In the genomic region with DNA sequence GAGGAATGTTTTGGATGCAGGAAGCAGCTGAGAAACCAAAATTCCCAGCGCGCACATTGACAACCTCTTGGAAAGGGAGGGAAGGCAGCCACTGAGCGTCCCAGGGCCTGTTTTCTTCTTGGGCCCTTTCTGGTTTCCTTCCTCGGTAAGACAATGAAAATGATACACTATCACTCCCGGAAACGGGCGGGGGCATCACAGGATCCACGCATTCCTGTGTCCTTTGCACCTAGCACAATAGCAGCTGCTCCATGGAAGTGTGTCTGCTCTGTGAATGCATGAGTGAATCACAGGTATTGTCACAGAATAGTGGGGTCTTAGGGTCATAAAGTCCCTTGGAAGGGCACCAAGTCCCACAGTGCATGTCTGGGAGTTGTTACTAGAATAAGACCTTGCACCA, we compare ENCODE assay signal across 11 cellular contexts. TPM values are rescaled to one million over a fixed set of nuclear protein-coding genes. Genes with fewer than 3 reads are reported as not detected.
"Had no signal": no experiment of that assay in that cellular context is flagged by ENCODE, and none has a peak within 500 bp of the region (broad histone marks: within the 10 kb centered on the region; RNA-seq: fewer than 3 reads in every experiment).

No MANE protein-coding gene starts in this region.

- H3K9me3 ChIP-seq: body of pancreas, tibial artery had no signal

- H2AFZ ChIP-seq: parathyroid adenoma had no signal

- H3K9ac ChIP-seq: parathyroid adenoma had no signal

- H3K4me1 ChIP-seq: parathyroid adenoma had no signal

- H3K4me3 ChIP-seq: body of pancreas, tibial artery had no signal

- ATAC-seq: body of pancreas, left cardiac atrium had no signal

- DNase-seq: activated CD4-positive, CD25-positive, alpha-beta regulatory T cell treated with anti-CD3 and anti-CD28 coated beads, Interleukin-2, amount 50 U/mL, for 72 hours; body of pancreas; endodermal cell; hypothalamus; left cardiac atrium; retina; stimulated activated CD4-positive, alpha-beta T cell treated with anti-CD3 and anti-CD28 coated beads, Interleukin-4, amount 100 ng/mL, for 4 hours; T-helper 9 cell; tibial artery had no signal

- H3K27ac ChIP-seq: body of pancreas, parathyroid adenoma, tibial artery had no signal

- H3K79me2 ChIP-seq: parathyroid adenoma had no signal

- H3K27me3 ChIP-seq: body of pancreas had no signal

RNA-seq across cellular contexts. Expression of a gene that starts 6.3 kb away (rescaled TPM):
- total RNA-seq: skeletal muscle tissue had no signal

RNA-seq across cellular contexts. Expression of a gene that starts 26.3 kb away (rescaled TPM):
- total RNA-seq: body of pancreas had no signal
